In genomic region chr4:2964077-2964471, GRCh38 we compare ENCODE assay signal across 8 cellular contexts. TPM values are rescaled to one million over a fixed set of nuclear protein-coding genes. Genes with fewer than 3 reads are reported as not detected.
A peak's percentile ranks its signal among the peaks of the same experiment; 100 is the strongest.
DNase-seq lines count a peak whose midpoint lies in the region; ATAC-seq lines count a peak whose summit lies in the region.

No MANE protein-coding gene starts in this region.

- no peaks in the 10 kb centered on the region for H3K27me3 Mint-ChIP-seq in activated CD4-positive, alpha-beta T cell treated with anti-CD3 and anti-CD28 coated beads, Interleukin-2, amount 10 ng/mL, durations not matched to agents 24 days and 14 days

- no peak for DNase-seq in activated CD4-positive, alpha-beta T cell treated with anti-CD3 and anti-CD28 coated beads, Interleukin-2, amount 10 ng/mL, durations not matched to agents 24 days and 14 days
- no peak for DNase-seq in activated CD4-positive, alpha-beta T cell treated with anti-CD3 and anti-CD28 coated beads, Interleukin-2, amount 50 U/mL, for 4 hours
- peak; percentile 33 for DNase-seq in astrocyte of the hippocampus (ENCODE audit: low read depth, low spot score)
- no peak for DNase-seq in substantia nigra (lab: John Stamatoyannopoulos, UW)
- DNase-seq in epidermal melanocyte (ENCODE audit: insufficient read length, low spot score), result no peak

- no peaks in the 10 kb centered on the region for H3K9me3 Mint-ChIP-seq in activated CD4-positive, alpha-beta T cell treated with anti-CD3 and anti-CD28 coated beads, Interleukin-2, amount 10 ng/mL, durations not matched to agents 24 days and 14 days

- peaks cover 20% of the 10 kb centered on the region for H3K4me1 Mint-ChIP-seq in activated CD4-positive, alpha-beta T cell treated with anti-CD3 and anti-CD28 coated beads, Interleukin-2, amount 10 ng/mL, durations not matched to agents 24 days and 14 days

- peaks cover 22% of the 10 kb centered on the region for H3K36me3 Mint-ChIP-seq in activated CD4-positive, alpha-beta T cell treated with anti-CD3 and anti-CD28 coated beads, Interleukin-2, amount 10 ng/mL, durations not matched to agents 24 days and 14 days (ENCODE audit: low read depth)

- intact Hi-C loops in activated CD4-positive, alpha-beta T cell treated with anti-CD3 and anti-CD28 coated beads, Interleukin-2, amount 10 ng/mL, durations not matched to agents 24 days and 14 days (cut with micrococcal nuclease), result loop anchor here (5.0 kb wide), 1 partner anchor 568 kb away; the partner anchor contains the start of gene LRPAP1

- H3K4me3 Mint-ChIP-seq in activated CD4-positive, alpha-beta T cell treated with anti-CD3 and anti-CD28 coated beads, Interleukin-2, amount 10 ng/mL, durations not matched to agents 24 days and 14 days, result peak overlapping the region; percentile 87

- peak overlapping the region; percentile 75 for H3K27ac Mint-ChIP-seq in activated CD4-positive, alpha-beta T cell treated with anti-CD3 and anti-CD28 coated beads, Interleukin-2, amount 10 ng/mL, durations not matched to agents 24 days and 14 days

- ATAC-seq in HG02870 (IDR thresholded peaks at IDR 0.05; ENCODE audit: unreplicated experiment) (no peak), GM21825 (IDR thresholded peaks at IDR 0.05; ENCODE audit: unreplicated experiment) (no peak)

- H3K27ac ChIP-seq in layer of hippocampus (ENCODE audit: low read depth, low read length) (peak overlapping the region; percentile 76), substantia nigra (ENCODE audit: low read depth, low read length, poor library complexity, severe bottlenecking) (peak overlapping the region; percentile 80)

- H3K27me3 ChIP-seq in layer of hippocampus (ENCODE audit: control insufficient read depth, insufficient read depth, low read length), result no peaks in the 10 kb centered on the region

RNA-seq across cellular contexts. Expression of gene GRK4, which starts 0.7 kb away (rescaled TPM):
- 4.6 and 5.3 TPM in 2 replicates for total RNA-seq in activated CD4-positive, alpha-beta T cell treated with anti-CD3 and anti-CD28 coated beads, Interleukin-2, amount 10 ng/mL, durations not matched to agents 24 days and 14 days

RNA-seq across cellular contexts. Expression of gene NOP14, which starts 0.9 kb away (rescaled TPM):
- total RNA-seq in activated CD4-positive, alpha-beta T cell treated with anti-CD3 and anti-CD28 coated beads, Interleukin-2, amount 10 ng/mL, durations not matched to agents 24 days and 14 days, result 132 and 141 TPM in 2 replicates
